ENCODE assay signal across 12 cellular contexts in the genomic region with DNA sequence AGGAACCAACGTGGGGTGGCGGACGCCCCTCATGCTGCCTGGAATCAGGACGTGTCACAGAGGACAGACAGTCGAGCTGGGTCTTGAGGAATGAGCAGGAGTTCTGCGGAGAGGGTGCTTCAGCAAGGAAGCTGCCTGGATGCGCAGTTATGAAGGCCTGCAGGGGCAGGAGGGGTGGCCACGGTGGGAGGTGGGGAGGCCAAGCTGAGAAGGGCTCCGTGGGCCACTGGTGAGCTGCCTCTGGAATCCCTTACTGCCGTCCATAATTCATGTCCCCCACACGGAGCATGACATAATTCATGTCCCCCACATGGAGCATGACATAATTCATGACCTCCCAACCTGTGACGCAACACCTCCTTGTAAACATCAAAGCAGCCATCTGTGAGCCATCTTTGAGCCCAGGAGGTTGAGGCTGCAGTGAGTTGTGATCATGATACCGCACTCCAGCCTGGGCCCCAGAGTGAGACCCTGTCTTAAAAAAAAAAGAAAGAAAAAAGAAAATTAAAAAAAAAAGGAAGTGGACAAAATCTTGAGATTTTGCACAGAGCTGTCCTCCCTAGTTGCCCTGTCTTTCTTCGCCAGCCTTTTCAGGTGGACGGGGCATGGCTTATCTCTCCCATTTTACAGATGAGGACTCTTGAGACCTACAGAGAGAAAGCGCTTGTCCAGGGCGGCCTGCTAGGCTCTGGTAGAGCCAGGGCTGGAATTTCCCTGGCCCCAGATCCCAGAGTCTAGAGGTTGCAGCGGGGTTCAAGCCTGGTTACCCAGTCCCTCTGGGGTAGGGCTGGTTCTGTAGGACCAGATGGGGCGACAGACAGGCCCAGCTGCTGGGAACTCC. TPM values are rescaled to one million over a fixed set of nuclear protein-coding genes. Genes with fewer than 3 reads are reported as not detected.
DNase-seq lines count a peak whose midpoint lies in the region; TF ChIP-seq lines count a peak whose summit lies in the region.
"Had no signal": no experiment of that assay in that cellular context is flagged by ENCODE, and none has a peak within 500 bp of the region (broad histone marks: within the 10 kb centered on the region; RNA-seq: fewer than 3 reads in every experiment).

No MANE protein-coding gene starts in this region.

- no peak overlapping the region for H3K9ac ChIP-seq in mesenchymal stem cell (ENCODE audit: low read length)

- peaks cover 0 to 5% of the 10 kb centered on the region in 2 experiments for H3K27me3 ChIP-seq in mesenchymal stem cell (ENCODE audit: control insufficient read depth in 1 of 2, insufficient read depth in 1 of 2, low read length in 2 of 2)

- DNase-seq in AG08396 (ENCODE audit: low spot score) = peak; percentile 53
- peak; percentile 51 for DNase-seq in HuH-7 (ENCODE audit: low spot score)
- peak; percentile 84 for DNase-seq in mesenchymal stem cell
- no peak for DNase-seq in activated effector memory CD4-positive, alpha-beta T cell treated with Interleukin-2 at 50 U/mL for 16 hours
- no peak for DNase-seq in retina
- no peak for DNase-seq in effector CD4-positive, alpha-beta T cell
- no peak for DNase-seq in LoVo (ENCODE audit: low spot score)
- DNase-seq: Calu3; NCI-H2081; stimulated activated naive B cell treated with anti-CD40 and anti-IgM and Interleukin-4, amounts not matched to agents 10 μg/mL and 1 μg/mL and 100 μg/mL, for 72 hours had no signal

- no peak overlapping the region for H2AFZ ChIP-seq in mesenchymal stem cell (ENCODE audit: low read depth, low read length)

- peak overlapping the region; percentile 74 for H2BK120ac ChIP-seq in mesenchymal stem cell (ENCODE audit: low read depth, low read length)

- peak overlapping the region; percentile 95 for H4K91ac ChIP-seq in mesenchymal stem cell (ENCODE audit: low read length)

- peaks cover 42% of the 10 kb centered on the region for H3K4me1 ChIP-seq in mesenchymal stem cell (ENCODE audit: control insufficient read depth, insufficient read depth, low read depth, low read length)

- H2BK5ac ChIP-seq in mesenchymal stem cell (ENCODE audit: low read depth, low read length, poor library complexity, severe bottlenecking) = no peak overlapping the region

- H3K4ac ChIP-seq in mesenchymal stem cell (ENCODE audit: low read depth in 1 of 2, low read length in 2 of 2) = peak overlapping the region; percentile 19 to 71

- peak overlapping the region; percentile 74 for H2BK15ac ChIP-seq in mesenchymal stem cell (ENCODE audit: low read depth, poor library complexity, severe bottlenecking)

- peak overlapping the region; percentile 92 to 93 for H2BK12ac ChIP-seq in mesenchymal stem cell (ENCODE audit: low read length in 2 of 2)

- peak overlapping the region; percentile 98 for H4K8ac ChIP-seq in mesenchymal stem cell (ENCODE audit: low read length)

- H3K79me1 ChIP-seq in mesenchymal stem cell (replicated peaks; ENCODE audit: low read length, poor library complexity, severe bottlenecking) = no peaks in the 10 kb centered on the region

- peak overlapping the region; percentile 75 for H2AK5ac ChIP-seq in mesenchymal stem cell (ENCODE audit: low read length, severe bottlenecking)

- H3K4me2 ChIP-seq in mesenchymal stem cell (ENCODE audit: low read length, poor library complexity, severe bottlenecking) = no peak overlapping the region

- peak overlapping the region; percentile 41 to 95 (median 87) for H3K27ac Mint-ChIP-seq in brain
- H3K27ac Mint-ChIP-seq: activated naive CD8-positive, alpha-beta T cell; stimulated activated naive B cell treated with anti-CD40 and anti-IgM and Interleukin-4, amounts not matched to agents 10 μg/mL and 1 μg/mL and 100 μg/mL, for 72 hours had no signal

- peak overlapping the region in 1 of 5 experiments; percentile 44 for H3K4me3 Mint-ChIP-seq in brain
- H3K4me3 Mint-ChIP-seq: activated naive CD8-positive, alpha-beta T cell; stimulated activated naive B cell treated with anti-CD40 and anti-IgM and Interleukin-4, amounts not matched to agents 10 μg/mL and 1 μg/mL and 100 μg/mL, for 72 hours had no signal

- no peak overlapping the region for H3K27ac ChIP-seq in mesenchymal stem cell (ENCODE audit: low read length, poor library complexity, severe bottlenecking)

- peak overlapping the region; percentile 67 to 86 for H3K18ac ChIP-seq in mesenchymal stem cell (ENCODE audit: low read depth in 1 of 2, low read length in 2 of 2)

- 66% methylated on average over 17 of the region's 19 CpGs for WGBS in mesenchymal stem cell

- H3K4me3 ChIP-seq in mesenchymal stem cell (ENCODE audit: insufficient read depth in 1 of 2, low read depth in 1 of 2, low read length in 2 of 2) = no peak overlapping the region

- H3K23ac ChIP-seq in mesenchymal stem cell (ENCODE audit: low read length in 2 of 2) = no peak overlapping the region

- TF ChIP-seq CTCF in brain (conservative IDR thresholded peaks at IDR 0.05) = no peak

- no peaks in the 10 kb centered on the region for H3K36me3 ChIP-seq in mesenchymal stem cell (ENCODE audit: control insufficient read depth in 1 of 2, insufficient read depth in 2 of 2, low read depth in 1 of 2, low read length in 2 of 2)

- peak overlapping the region in 1 of 2 experiments; percentile 3 for H3K14ac ChIP-seq in mesenchymal stem cell (ENCODE audit: low read length in 2 of 2)

- H3K4me1 Mint-ChIP-seq in brain = peaks cover 78% of the 10 kb centered on the region

- no peaks in the 10 kb centered on the region for H3K9me3 ChIP-seq in mesenchymal stem cell (ENCODE audit: control insufficient read depth, low read length)

- H3K9me3 Mint-ChIP-seq in brain = no peaks in the 10 kb centered on the region
- H3K9me3 Mint-ChIP-seq: stimulated activated naive B cell treated with anti-CD40 and anti-IgM and Interleukin-4, amounts not matched to agents 10 μg/mL and 1 μg/mL and 100 μg/mL, for 72 hours had no signal

- H3K27me3 Mint-ChIP-seq in brain = no peaks in the 10 kb centered on the region
- H3K27me3 Mint-ChIP-seq: activated naive CD8-positive, alpha-beta T cell; stimulated activated naive B cell treated with anti-CD40 and anti-IgM and Interleukin-4, amounts not matched to agents 10 μg/mL and 1 μg/mL and 100 μg/mL, for 72 hours had no signal

- no peaks in the 10 kb centered on the region for H3K36me3 Mint-ChIP-seq in brain
- H3K36me3 Mint-ChIP-seq: activated naive CD8-positive, alpha-beta T cell had no signal

RNA-seq across cellular contexts. Expression of a gene that starts 24.3 kb away (rescaled TPM):
- polyA plus RNA-seq in brain (ENCODE audit: insufficient read depth, low read depth, low replicate concordance) = 36.2 TPM
- 5.7 TPM for polyA plus RNA-seq in mesenchymal stem cell (2013, experiment 1 of 2)
- polyA plus RNA-seq in mesenchymal stem cell (2013, experiment 2 of 2) = 5.9 TPM

RNA-seq across cellular contexts. Expression of a gene that starts 48.5 kb away (rescaled TPM):
- 81.2 TPM for polyA plus RNA-seq in brain (ENCODE audit: insufficient read depth, low read depth, low replicate concordance)
- polyA plus RNA-seq in mesenchymal stem cell (2013, experiment 1 of 2) = not detected
- not detected for polyA plus RNA-seq in mesenchymal stem cell (2013, experiment 2 of 2)

RNA-seq across cellular contexts. Expression of a gene that starts 51.1 kb away (rescaled TPM):
- 1.2 TPM for polyA plus RNA-seq in brain (ENCODE audit: insufficient read depth, low read depth, low replicate concordance)
- polyA plus RNA-seq in mesenchymal stem cell (2013, experiment 1 of 2) = not detected
- polyA plus RNA-seq in mesenchymal stem cell (2013, experiment 2 of 2) = not detected

Comparison
In these comparisons a context has a peak if more than half of its experiments do, and no peak if none do; other contexts are left out.
1. DNase-seq: peak in AG08396 (single experiment), HuH-7 (single experiment) and mesenchymal stem cell (single experiment); none in activated effector memory CD4-positive, alpha-beta T cell treated with Interleukin-2 at 50 U/mL for 16 hours (single experiment), retina (single experiment), effector CD4-positive, alpha-beta T cell (single experiment) and LoVo (single experiment).